ENCODE assay signal across 1 cellular context in genomic region chr15:63350178-63350621, GRCh38.
A peak's percentile ranks its signal among the peaks of the same experiment; 100 is the strongest.
TF ChIP-seq lines count a peak whose summit lies in the region.

No MANE protein-coding gene starts in this region.

TF ChIP-seq in K562, 482 proteins besides CTCF, POLR2A, EP300 and RAD21 (continued from another document):
- TF ChIP-seq EGR1 (conservative IDR thresholded peaks at IDR 0.05) (no peak), E2F3 (CRISPR knock-in tag; IDR thresholded peaks at IDR 0.05) (no peak), RUNX1 (IDR thresholded peaks at IDR 0.05; ENCODE audit: low read depth) (no peak), ZBTB7A (IDR thresholded peaks at IDR 0.05; ENCODE audit: borderline replicate concordance, control insufficient read depth, low read depth, low read length) (no peak), ZNF324 (CRISPR knock-in tag; IDR thresholded peaks at IDR 0.05) (no peak), ZNF583 (CRISPR knock-in tag; IDR thresholded peaks at IDR 0.05) (peak; percentile 81; the same call in 1 of the 2 replicates), MNT (conservative IDR thresholded peaks at IDR 0.05) (no peak), ILK (tag; IDR thresholded peaks at IDR 0.05; ENCODE audit: borderline replicate concordance, low read depth) (no peak), HLTF (IDR thresholded peaks at IDR 0.05) (no peak), GMEB1 (CRISPR knock-in tag; IDR thresholded peaks at IDR 0.05) (no peak), ZNF445 (CRISPR knock-in tag; IDR thresholded peaks at IDR 0.05; ENCODE audit: low read depth) (no peak), MYNN (IDR thresholded peaks at IDR 0.05) (no peak), MYNN (CRISPR knock-in tag; IDR thresholded peaks at IDR 0.05) (no peak), CCNT2 (IDR thresholded peaks at IDR 0.05; ENCODE audit: borderline replicate concordance, extremely low read depth, insufficient read length, low read depth, low read length) (no peak), MAX (CRISPR knock-in tag; IDR thresholded peaks at IDR 0.05) (no peak), MXD1 (CRISPR knock-in tag; IDR thresholded peaks at IDR 0.05; ENCODE audit: borderline replicate concordance, poor library complexity, severe bottlenecking) (no peak), NFRKB (IDR thresholded peaks at IDR 0.05; ENCODE audit: low read depth) (no peak)
